In the genomic region with DNA sequence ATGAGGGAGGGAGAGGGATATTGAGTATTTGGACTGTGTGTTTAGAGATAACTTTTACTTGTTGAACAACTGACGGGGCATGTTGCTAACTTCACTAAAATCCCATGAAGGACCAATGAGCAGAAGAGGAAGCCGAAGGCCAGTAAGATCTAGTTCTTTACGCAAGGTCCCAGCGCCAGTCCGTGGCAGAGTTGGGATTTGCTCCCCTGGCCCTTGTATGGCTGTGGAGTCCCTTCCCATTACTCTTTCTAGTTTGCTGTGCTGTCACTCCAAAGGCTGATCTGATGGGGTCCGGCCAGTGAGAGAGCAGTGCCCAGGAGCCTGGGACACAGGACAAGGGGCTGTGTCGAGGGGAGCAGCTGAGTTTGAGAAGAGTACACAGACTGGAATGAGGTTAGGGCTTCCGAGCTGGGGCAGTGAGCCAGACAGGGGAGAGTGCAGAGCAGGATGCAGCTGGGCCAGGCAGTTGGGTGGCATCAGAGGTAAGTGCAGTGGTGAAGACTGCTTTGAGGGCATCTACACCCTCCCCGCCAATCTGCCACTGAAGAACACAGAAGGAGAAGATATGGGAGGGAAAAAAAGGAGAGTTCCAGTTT, we compare ENCODE assay signal across 25 cellular contexts.
A peak's percentile ranks its signal among the peaks of the same experiment; 100 is the strongest.
DNase-seq lines count a peak whose midpoint lies in the region; ATAC-seq, FAIRE-seq and TF ChIP-seq lines count a peak whose summit lies in the region.
"Had no signal": no experiment of that assay in that cellular context is flagged by ENCODE, and none has a peak within 500 bp of the region (broad histone marks: within the 10 kb centered on the region; RNA-seq: fewer than 3 reads in every experiment).

No MANE protein-coding gene starts in this region.

- H2AK5ac ChIP-seq in H1 (ENCODE audit: low read depth, low read length) = no peak overlapping the region

- no peak overlapping the region for H2BK15ac ChIP-seq in H1 (ENCODE audit: low read length)

- H3K36me3 Mint-ChIP-seq in natural killer cell treated with Interleukin-12 subunit alpha and Interleukin-12 subunit beta and Interleukin-15 and Interleukin-18, amount 100 ng/mL, for 72 hours = no peaks in the 10 kb centered on the region
- no peaks in the 10 kb centered on the region for H3K36me3 Mint-ChIP-seq in natural killer cell
- H3K36me3 Mint-ChIP-seq: CD8-positive, alpha-beta T cell had no signal

- TF ChIP-seq CTCF in natural killer cell (IDR thresholded peaks at IDR 0.05) = no peak
- TF ChIP-seq CTCF in Loucy (conservative IDR thresholded peaks at IDR 0.05; ENCODE audit: low read length) = no peak
- peak in 1 of 3 experiments; percentile 7; a peak in 1 of 4 replicates for TF ChIP-seq CTCF in H1 (IDR thresholded peaks at IDR 0.05; ENCODE audit: control extremely low read depth in 1 of 3, insufficient read depth in 1 of 3, low read depth in 1 of 3, low read length in 3 of 3)
- no peak for TF ChIP-seq CTCF in hepatocyte (IDR thresholded peaks at IDR 0.05; ENCODE audit: poor library complexity)

- H4K20me1 ChIP-seq in Loucy (ENCODE audit: insufficient read depth, low read length, poor library complexity, severe bottlenecking) = no peaks in the 10 kb centered on the region
- no peaks in the 10 kb centered on the region for H4K20me1 ChIP-seq in H1 (replicated peaks in 1 of 2; ENCODE audit: control insufficient read depth in 1 of 2, insufficient read depth in 2 of 2, low read length in 2 of 2)
- no peaks in the 10 kb centered on the region for H4K20me1 ChIP-seq in hepatocyte (ENCODE audit: insufficient read depth, poor library complexity, severe bottlenecking)

- H3K4me3 ChIP-seq in Loucy (ENCODE audit: low read length, poor library complexity, severe bottlenecking) (peak overlapping the region; percentile 47), H1 (ENCODE audit: extremely low read depth in 1 of 4, insufficient read depth in 2 of 4, low read depth in 3 of 4, low read length in 4 of 4) (no peak overlapping the region), hepatocyte (no peak overlapping the region)
- H3K4me3 ChIP-seq: GM23338, SJSA1 had no signal

- no peaks in the 10 kb centered on the region for H3K9me3 Mint-ChIP-seq in natural killer cell treated with Interleukin-12 subunit alpha and Interleukin-12 subunit beta and Interleukin-15 and Interleukin-18, amount 100 ng/mL, for 72 hours
- peaks cover 0 to 3% of the 10 kb centered on the region in 2 donors for H3K9me3 Mint-ChIP-seq in natural killer cell
- H3K9me3 Mint-ChIP-seq: CD8-positive, alpha-beta T cell; GM23338 had no signal

- no peak overlapping the region for H2BK12ac ChIP-seq in H1 (ENCODE audit: low read depth, low read length)

- H2BK120ac ChIP-seq in H1 (replicated peaks; ENCODE audit: low read depth, low read length) = no peak overlapping the region

- H3K79me1 ChIP-seq in H1 (ENCODE audit: low read depth, low read length) = no peaks in the 10 kb centered on the region

- H3K56ac ChIP-seq in H1 (replicated peaks; ENCODE audit: insufficient read length, low read depth, low read length) = no peak overlapping the region

- no peak overlapping the region for H3K27ac Mint-ChIP-seq in natural killer cell treated with Interleukin-12 subunit alpha and Interleukin-12 subunit beta and Interleukin-15 and Interleukin-18, amount 100 ng/mL, for 72 hours
- no peak overlapping the region for H3K27ac Mint-ChIP-seq in natural killer cell
- H3K27ac Mint-ChIP-seq: CD8-positive, alpha-beta T cell; GM23338 had no signal

- no peaks in the 10 kb centered on the region for H3F3A ChIP-seq in Loucy (ENCODE audit: low read depth)

- H3K27me3 Mint-ChIP-seq in natural killer cell treated with Interleukin-12 subunit alpha and Interleukin-12 subunit beta and Interleukin-15 and Interleukin-18, amount 100 ng/mL, for 72 hours = no peaks in the 10 kb centered on the region
- H3K27me3 Mint-ChIP-seq in natural killer cell (ENCODE audit: low read depth in 2 of 2) = peaks cover 0 to 5% of the 10 kb centered on the region in 2 donors

- intact Hi-C loops in natural killer cell (cut with micrococcal nuclease) = no loop called here

- POLR2A ChIA-PET in H1 (lab: Charles Lee; ENCODE audit: partially characterized antibody) = no interaction called here

- H3K14ac ChIP-seq in H1 (ENCODE audit: insufficient read length) = no peak overlapping the region

- H3K4me1 Mint-ChIP-seq in natural killer cell treated with Interleukin-12 subunit alpha and Interleukin-12 subunit beta and Interleukin-15 and Interleukin-18, amount 100 ng/mL, for 72 hours (ENCODE audit: low read depth in 2 of 2) = no peaks in the 10 kb centered on the region
- no peaks in the 10 kb centered on the region for H3K4me1 Mint-ChIP-seq in natural killer cell
- H3K4me1 Mint-ChIP-seq: GM23338 had no signal

- H3K79me2 ChIP-seq in Loucy (ENCODE audit: insufficient read depth, low read length) (no peaks in the 10 kb centered on the region), H1 (ENCODE audit: control insufficient read depth in 1 of 2, insufficient read depth in 2 of 2, low read length in 2 of 2) (no peaks in the 10 kb centered on the region), hepatocyte (no peaks in the 10 kb centered on the region)

- peaks cover 32% of the 10 kb centered on the region for H3K4me1 ChIP-seq in Loucy (ENCODE audit: insufficient read depth, low read length, poor library complexity, severe bottlenecking)
- no peaks in the 10 kb centered on the region for H3K4me1 ChIP-seq in H1 (replicated peaks in 1 of 4; ENCODE audit: control insufficient read depth in 3 of 4, insufficient read depth in 4 of 4, low read length in 3 of 4)
- H3K4me1 ChIP-seq in hepatocyte (ENCODE audit: insufficient read depth) = no peaks in the 10 kb centered on the region
- H3K4me1 ChIP-seq: SJSA1 had no signal

- H3K27ac ChIP-seq in H1 (ENCODE audit: low read depth, low read length) (no peak overlapping the region), hepatocyte (no peak overlapping the region)
- H3K27ac ChIP-seq: HL-60, SJSA1 had no signal

- H3K9me2 ChIP-seq in Loucy (replicated peaks; ENCODE audit: low read depth, low read length) = no peaks in the 10 kb centered on the region
- H3K9me2 ChIP-seq in hepatocyte (replicated peaks; ENCODE audit: insufficient read depth) = no peaks in the 10 kb centered on the region

- no peaks in the 10 kb centered on the region for H3K9me3 ChIP-seq in Loucy (ENCODE audit: insufficient read depth, low read depth, low read length)
- no peaks in the 10 kb centered on the region for H3K9me3 ChIP-seq in H1 (ENCODE audit: insufficient read depth in 2 of 2, low read depth in 1 of 2, low read length in 1 of 2)
- no peaks in the 10 kb centered on the region for H3K9me3 ChIP-seq in hepatocyte (ENCODE audit: low read depth)
- H3K9me3 ChIP-seq: SJSA1 had no signal

- H3K23me2 ChIP-seq in H1 (ENCODE audit: low read depth, low read length) = no peaks in the 10 kb centered on the region; the same call in 1 of the 2 replicates

- H4K5ac ChIP-seq in H1 (ENCODE audit: insufficient read length, low read depth, low read length) = no peak overlapping the region

- H3K4me3 Mint-ChIP-seq in natural killer cell treated with Interleukin-12 subunit alpha and Interleukin-12 subunit beta and Interleukin-15 and Interleukin-18, amount 100 ng/mL, for 72 hours = no peak overlapping the region
- no peak overlapping the region for H3K4me3 Mint-ChIP-seq in natural killer cell
- H3K4me3 Mint-ChIP-seq: CD8-positive, alpha-beta T cell; GM23338 had no signal

- no peak for FAIRE-seq in H1 (lab: Jason Lieb, UNC)
- FAIRE-seq: A204.1, GM12892, GM18507, HTR-8/SVneo had no signal

- no peak for TF ChIP-seq POLR2A in H1 (IDR thresholded peaks at IDR 0.05; ENCODE audit: control extremely low read depth in 1 of 2, low read depth in 2 of 2, low read length in 2 of 2)

- peak; percentile 33 to 43 for ATAC-seq in natural killer cell treated with Interleukin-12 subunit alpha and Interleukin-12 subunit beta and Interleukin-15 and Interleukin-18, amount 100 ng/mL, for 72 hours
- no peak for ATAC-seq in natural killer cell
- no peak for ATAC-seq in HG02759 (IDR thresholded peaks at IDR 0.05; ENCODE audit: unreplicated experiment)
- ATAC-seq: CD8-positive, alpha-beta T cell; GM23338; PC-3 had no signal

- H3K18ac ChIP-seq in H1 (ENCODE audit: extremely low read depth, low read length) = no peak overlapping the region

- H3K27me3 ChIP-seq in Loucy (ENCODE audit: insufficient read depth, low read length, poor library complexity, severe bottlenecking) (no peaks in the 10 kb centered on the region), H1 (replicated peaks in 1 of 4; ENCODE audit: control insufficient read depth in 3 of 4, extremely low read depth in 1 of 4, insufficient read depth in 3 of 4, low read length in 3 of 4) (no peaks in the 10 kb centered on the region), hepatocyte (peaks cover 3% of the 10 kb centered on the region)
- H3K27me3 ChIP-seq: SJSA1 had no signal

- H4K8ac ChIP-seq in H1 (ENCODE audit: extremely low read depth, insufficient read depth, low read length) = no peak overlapping the region

- TF ChIP-seq RAD21 in H1 (IDR thresholded peaks at IDR 0.05 in 1 of 2, conservative IDR thresholded peaks at IDR 0.05 in 1 of 2; ENCODE audit: low read depth in 2 of 2, low read length in 2 of 2) = peak; percentile 25 to 44; a peak in 2 of 4 replicates

- 89% methylated on average over 9 of the region's 9 CpGs; no CpG with 5 or more reads in 1 of the 2 experiments for WGBS in H1 (ENCODE audit: extremely low coverage in 1 of 2, insufficient coverage in 1 of 2, insufficient read length in 1 of 2, insufficient replicate concordance in 2 of 2, low coverage in 1 of 2, low lambda C conversion rate in 2 of 2, missing lambda C conversion rate in 1 of 2), 2 experiments
- WGBS in hepatocyte (ENCODE audit: low lambda C conversion rate, missing lambda C conversion rate) = 84% methylated on average over 9 of the region's 9 CpGs

- no peak overlapping the region for H3K4ac ChIP-seq in H1 (replicated peaks; ENCODE audit: insufficient read length, low read depth, low read length)

- no peak overlapping the region for H2BK5ac ChIP-seq in H1 (ENCODE audit: low read depth, low read length)

- no peak overlapping the region for H4K91ac ChIP-seq in H1 (replicated peaks; ENCODE audit: insufficient read length, low read length)

- no peaks in the 10 kb centered on the region for H3K36me3 ChIP-seq in Loucy (ENCODE audit: insufficient read depth, low read length)
- no peaks in the 10 kb centered on the region for H3K36me3 ChIP-seq in H1 (ENCODE audit: control insufficient read depth in 2 of 4, insufficient read depth in 4 of 4, low read length in 3 of 4)
- H3K36me3 ChIP-seq in hepatocyte (replicated peaks; ENCODE audit: insufficient read depth, low read depth) = no peaks in the 10 kb centered on the region
- H3K36me3 ChIP-seq: SJSA1 had no signal

- no peak overlapping the region for H2BK20ac ChIP-seq in H1 (ENCODE audit: low read length)

- H3K23ac ChIP-seq in H1 (ENCODE audit: insufficient read length) = no peak overlapping the region

- H2AFZ ChIP-seq in Loucy (ENCODE audit: low read length) (no peak overlapping the region), H1 (ENCODE audit: low read length) (no peak overlapping the region), hepatocyte (no peak overlapping the region)
- H2AFZ ChIP-seq: GM23338 had no signal

- CTCF ChIA-PET in H1 (lab: Charles Lee; ENCODE audit: partially characterized antibody) = no interaction called here

- TF ChIP-seq EP300 in H1 (IDR thresholded peaks at IDR 0.05; ENCODE audit: borderline replicate concordance in 1 of 2, low read depth in 2 of 2, low read length in 2 of 2) = no peak

- DNase-seq in natural killer cell treated with Interleukin-12 subunit alpha and Interleukin-12 subunit beta and Interleukin-15 and Interleukin-18, amount 100 ng/mL, for 72 hours (ENCODE audit: low spot score) = no peak
- DNase-seq in natural killer cell (no peak), H1 (ENCODE audit: low read depth in 1 of 2, low spot score in 2 of 2) (peak in 1 of 2 experiments; percentile 40), hepatocyte (ENCODE audit: low spot score) (no peak), NCI-H526 treated with DMSO at 0.1 percent for 48 hours (lab: John Stamatoyannopoulos, UW) (no peak)
- DNase-seq: Calu3; CD8-positive, alpha-beta T cell; EL; IMR-90; Kasumi-1; MM.1S; NCI-H1092 treated with DMSO at 0.1 percent for 48 hours; NCI-H2081; NCI-H510A; NCI-H82; PC-3 had no signal

- H3K9ac ChIP-seq in Loucy (ENCODE audit: low read depth, low read length, poor library complexity, severe bottlenecking) (peak overlapping the region; percentile 46), H1 (replicated peaks in 1 of 4; ENCODE audit: extremely low read depth in 1 of 4, low read depth in 3 of 4, low read length in 3 of 4) (no peak overlapping the region)

- H3K4me2 ChIP-seq in Loucy (ENCODE audit: low read depth, low read length, poor library complexity, severe bottlenecking) (peak overlapping the region; percentile 45), H1 (ENCODE audit: insufficient read depth in 1 of 2, low read depth in 2 of 2, low read length in 2 of 2) (no peak overlapping the region), hepatocyte (no peak overlapping the region)
- H3K4me2 ChIP-seq: GM23338 had no signal

Comparison
In these comparisons a context has a peak if more than half of its experiments do, and no peak if none do; other contexts are left out.
1. ATAC-seq: peak in natural killer cell treated with Interleukin-12 subunit alpha and Interleukin-12 subunit beta and Interleukin-15 and Interleukin-18, amount 100 ng/mL, for 72 hours (2 of 2); none in natural killer cell (0 of 3) and HG02759 (single experiment).